Comparison of ENCODE assay signal across 23 cellular contexts in the genomic region with DNA sequence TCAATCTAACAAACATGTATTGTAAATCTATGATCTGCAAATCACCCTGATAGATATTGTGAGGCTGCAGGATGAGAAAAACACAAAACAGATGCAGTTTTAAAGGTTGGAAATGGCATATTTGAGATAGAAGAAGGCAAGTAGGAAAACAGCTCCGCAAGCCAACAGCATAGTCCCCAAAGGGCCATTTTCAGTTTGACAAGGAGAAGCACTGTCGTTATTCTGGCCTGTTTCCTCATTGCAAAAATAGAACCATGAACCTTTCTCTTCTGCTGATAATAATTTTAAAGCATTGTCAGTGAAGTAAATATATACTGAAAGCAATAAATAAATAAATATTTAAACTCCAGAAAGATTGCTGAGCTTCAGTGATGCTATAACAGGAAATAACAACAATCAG.
A peak's percentile ranks its signal among the peaks of the same experiment; 100 is the strongest.
DNase-seq lines count a peak whose midpoint lies in the region; ATAC-seq and TF ChIP-seq lines count a peak whose summit lies in the region.
"Had no signal": no experiment of that assay in that cellular context is flagged by ENCODE, and none has a peak within 500 bp of the region (broad histone marks: within the 10 kb centered on the region; RNA-seq: fewer than 3 reads in every experiment).

No MANE protein-coding gene starts in this region.

- POLR2A ChIA-PET in OCI-LY7 (lab: Charles Lee) = no interaction called here

- H3K4me3 Mint-ChIP-seq in osteocyte (ENCODE audit: unreplicated experiment) = no peak overlapping the region
- H3K4me3 Mint-ChIP-seq: CD4-positive, CD25-positive, alpha-beta regulatory T cell; CD8-positive, alpha-beta memory T cell; HFFc6 had no signal

- H3K4me1 Mint-ChIP-seq in osteocyte (ENCODE audit: unreplicated experiment) = peaks cover 76% of the 10 kb centered on the region
- H3K4me1 Mint-ChIP-seq: CD8-positive, alpha-beta memory T cell had no signal

- H3K4me1 ChIP-seq in heart right ventricle = peaks cover 0 to 26% (median 18%) of the 10 kb centered on the region in 9 donors
- peaks cover 39% of the 10 kb centered on the region for H3K4me1 ChIP-seq in BLaER1
- no peaks in the 10 kb centered on the region for H3K4me1 ChIP-seq in OCI-LY7 (ENCODE audit: insufficient read depth, low read length, poor library complexity, severe bottlenecking)
- H3K4me1 ChIP-seq: A549 had no signal

- CTCF ChIA-PET in OCI-LY7 (lab: Charles Lee; ENCODE audit: unreplicated experiment) = no interaction called here

- H3K79me2 ChIP-seq in OCI-LY7 (ENCODE audit: insufficient read depth, low read depth, low read length) = no peaks in the 10 kb centered on the region

- H3K9me2 ChIP-seq in OCI-LY7 (ENCODE audit: insufficient read depth, low read length) = no peaks in the 10 kb centered on the region

- 25 to 32% methylated on average over 2 of the region's 2 CpGs for WGBS in heart right ventricle, 2 donors

- H2AFZ ChIP-seq in OCI-LY7 (ENCODE audit: low read length) = no peak overlapping the region

- peak in 2 of 8 donors; percentile 7 to 64 for ATAC-seq in heart right ventricle
- ATAC-seq in Right ventricle myocardium inferior = no peak
- ATAC-seq: A549, GM12878, HCT116 had no signal

- H3K27me3 ChIP-seq in heart right ventricle (no peaks in the 10 kb centered on the region), BLaER1 (no peaks in the 10 kb centered on the region)

- H3K9me3 Mint-ChIP-seq in osteocyte (ENCODE audit: unreplicated experiment) = peaks cover 10% of the 10 kb centered on the region

- H4K20me1 ChIP-seq in BLaER1 = no peaks in the 10 kb centered on the region
- H4K20me1 ChIP-seq in OCI-LY7 (ENCODE audit: insufficient read depth, low read length) = no peaks in the 10 kb centered on the region

- H3K36me3 ChIP-seq in heart right ventricle (peaks cover 0 to 12% (median 0%) of the 10 kb centered on the region in 9 donors), BLaER1 (no peaks in the 10 kb centered on the region), OCI-LY7 (ENCODE audit: insufficient read depth, low read length) (no peaks in the 10 kb centered on the region)

- DNase-seq in heart right ventricle (no peak), Right ventricle myocardium inferior (ENCODE audit: missing footprints) (no peak), coronary artery (ENCODE audit: low spot score) (no peak), osteocyte (ENCODE audit: extremely low spot score, unreplicated experiment) (no peak), OCI-LY7 (ENCODE audit: low spot score) (no peak), superior temporal gyrus (ENCODE audit: extremely low spot score) (no peak)
- no peak for DNase-seq in stimulated activated CD4-positive, alpha-beta T cell treated with anti-CD3 and anti-CD28 coated beads, Interleukin-12 subunit alpha, Interleukin-12 subunit beta, amount 100 ng/mL, for 4 hours
- DNase-seq: AML-193; CD4-positive, CD25-positive, alpha-beta regulatory T cell; CD8-positive, alpha-beta memory T cell; COR-L47; DMS 273 treated with DMSO at 0.1 percent for 48 hours; DMS53; DND-41; EL; GOT3; H7; HFFc6 had no signal

- no peak for TF ChIP-seq CTCF in heart right ventricle (IDR thresholded peaks at IDR 0.05)
- TF ChIP-seq CTCF in coronary artery (IDR thresholded peaks at IDR 0.05) = no peak
- TF ChIP-seq CTCF in osteocyte (IDR thresholded peaks at IDR 0.05) = no peak
- no peak for TF ChIP-seq CTCF in OCI-LY7 (conservative IDR thresholded peaks at IDR 0.05; ENCODE audit: low read length)

- H3K36me3 Mint-ChIP-seq in osteocyte (ENCODE audit: unreplicated experiment) = peaks cover 10% of the 10 kb centered on the region

- H3K27ac Mint-ChIP-seq in osteocyte (ENCODE audit: unreplicated experiment) = peak overlapping the region; percentile 88
- H3K27ac Mint-ChIP-seq: CD4-positive, CD25-positive, alpha-beta regulatory T cell; CD8-positive, alpha-beta memory T cell; HFFc6 had no signal

- H3K27me3 Mint-ChIP-seq in osteocyte (ENCODE audit: unreplicated experiment) = no peaks in the 10 kb centered on the region

- no TSS peak for BruUV-seq in OCI-LY7 (replicated peaks; lab: Mats Ljungman, UMichigan)

- peak overlapping the region in 2 of 10 donors; percentile 3 to 11 for H3K4me3 ChIP-seq in heart right ventricle
- no peak overlapping the region for H3K4me3 ChIP-seq in BLaER1
- H3K4me3 ChIP-seq in coronary artery = peak overlapping the region; percentile 26
- no peak overlapping the region for H3K4me3 ChIP-seq in OCI-LY7 (ENCODE audit: low read depth, low read length, poor library complexity, severe bottlenecking)
- H3K4me3 ChIP-seq: A549, GM12878 had no signal

- peaks cover 0 to 12% (median 0%) of the 10 kb centered on the region in 11 donors for H3K9me3 ChIP-seq in heart right ventricle
- peaks cover 4% of the 10 kb centered on the region; the same call in 1 of the 2 replicates for H3K9me3 ChIP-seq in BLaER1
- H3K9me3 ChIP-seq in OCI-LY7 (ENCODE audit: low read length) = no peaks in the 10 kb centered on the region
- H3K9me3 ChIP-seq: A549 had no signal

- H3K27ac ChIP-seq in heart right ventricle = peak overlapping the region in 6 of 10 donors; percentile 1 to 54 (median 44)
- peak overlapping the region; percentile 32; the same call in 1 of the 2 replicates for H3K27ac ChIP-seq in BLaER1
- H3K27ac ChIP-seq in coronary artery = no peak overlapping the region
- H3K27ac ChIP-seq in OCI-LY7 (ENCODE audit: low read depth, low read length, poor library complexity, severe bottlenecking) = no peak overlapping the region
- H3K27ac ChIP-seq: 22Rv1, A549 had no signal

- intact Hi-C loops in heart right ventricle (cut with DNase I) (no loop called here), Right ventricle myocardium inferior (cut with DNase I) (no loop called here), OCI-LY7 (cut with micrococcal nuclease; ENCODE audit: unreplicated experiment) (no loop called here)

- H3K9ac ChIP-seq in BLaER1 = no peak overlapping the region

- H3K4me2 ChIP-seq in BLaER1 = peak overlapping the region; percentile 64
- H3K4me2 ChIP-seq in OCI-LY7 (ENCODE audit: low read length) = no peak overlapping the region
- H3K4me2 ChIP-seq: A549 had no signal

Comparison
In these comparisons a context has a peak if more than half of its experiments do, and no peak if none do; other contexts are left out.
1. H3K27ac ChIP-seq: peak in heart right ventricle (6 of 10) and BLaER1 (single experiment); none in coronary artery (0 of 2) and OCI-LY7 (single experiment).